ENCODE assay signal across 8 cellular contexts in the genomic region with DNA sequence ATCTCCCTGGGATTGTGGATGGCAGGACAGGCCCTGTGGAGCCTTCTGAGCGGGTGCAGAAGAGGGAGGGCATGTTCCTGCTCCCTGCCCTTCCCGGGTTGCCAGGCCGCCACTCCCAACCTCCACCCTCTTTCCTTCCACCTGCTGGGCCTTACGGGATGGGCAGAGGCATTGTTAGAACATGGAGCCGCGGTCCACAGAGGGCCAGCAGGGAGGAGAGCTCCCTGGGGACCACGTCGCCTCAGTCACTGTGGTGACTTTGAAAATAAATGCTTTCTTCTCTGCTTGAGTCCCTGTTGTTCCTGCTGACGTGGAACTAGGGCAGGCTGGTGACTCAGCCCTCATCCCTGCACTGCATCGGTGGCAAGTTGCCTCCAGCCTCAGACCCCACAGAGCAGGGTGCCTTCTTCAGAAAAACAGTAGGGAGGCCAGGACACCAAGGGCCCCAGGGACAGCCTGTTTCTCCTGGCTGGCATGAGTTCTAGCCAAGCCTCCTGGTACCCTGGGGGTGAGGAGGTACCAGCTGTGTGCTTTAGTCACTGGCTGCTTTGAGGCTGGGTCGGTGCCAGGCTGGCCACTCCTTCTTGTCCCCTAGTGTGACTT.
DNase-seq lines count a peak whose midpoint lies in the region; ATAC-seq, FAIRE-seq and TF ChIP-seq lines count a peak whose summit lies in the region.

No MANE protein-coding gene starts in this region.

- peaks cover 78% of the 10 kb centered on the region for H3K4me1 ChIP-seq in A549
- H3K4me1 ChIP-seq in SJSA1 (replicated peaks): peaks cover 47% of the 10 kb centered on the region
- H3K4me1 ChIP-seq in psoas muscle: peaks cover 48% of the 10 kb centered on the region
- peaks cover 21% of the 10 kb centered on the region for H3K4me1 ChIP-seq in neural progenitor cell

- no peaks in the 10 kb centered on the region for H3K9me3 Mint-ChIP-seq in neural progenitor cell

- intact Hi-C loops in psoas muscle (cut with DNase I): no loop called here

- no peaks in the 10 kb centered on the region for H3K27me3 ChIP-seq in SJSA1 (replicated peaks)
- no peaks in the 10 kb centered on the region for H3K27me3 ChIP-seq in psoas muscle (ENCODE audit: insufficient read depth in 3 of 3, low read length in 2 of 3)
- no peaks in the 10 kb centered on the region for H3K27me3 ChIP-seq in neural progenitor cell

- peak overlapping the region; percentile 82 to 87 for H3K27ac ChIP-seq in A549
- H3K27ac ChIP-seq in SJSA1: peak overlapping the region; percentile 40
- H3K27ac ChIP-seq in psoas muscle: peak overlapping the region; percentile 74
- no peak overlapping the region for H3K27ac ChIP-seq in neural progenitor cell

- H3K4me3 ChIP-seq in A549 (peak overlapping the region; percentile 3; the same call in 2 of the 3 replicates), SJSA1 (no peak overlapping the region), psoas muscle (no peak overlapping the region), neural progenitor cell (no peak overlapping the region)

- TF ChIP-seq CTCF in A549 (IDR thresholded peaks at IDR 0.05) (no peak), psoas muscle (IDR thresholded peaks at IDR 0.05) (no peak), neural progenitor cell (IDR thresholded peaks at IDR 0.05) (no peak)

- peaks cover 53% of the 10 kb centered on the region for H3K4me1 Mint-ChIP-seq in neural progenitor cell

- H2AFZ ChIP-seq in neural progenitor cell (replicated peaks): no peak overlapping the region

- H3K36me3 ChIP-seq in SJSA1 (peaks cover 17% of the 10 kb centered on the region), psoas muscle (ENCODE audit: insufficient read depth in 1 of 2, low read depth in 1 of 2) (no peaks in the 10 kb centered on the region), neural progenitor cell (no peaks in the 10 kb centered on the region)

- peak overlapping the region; percentile 73 for H3K4me2 ChIP-seq in A549
- no peak overlapping the region for H3K4me2 ChIP-seq in neural progenitor cell

- DNase-seq in A549 (ENCODE audit: low read depth in 1 of 2, low spot score in 1 of 2) (peak; percentile 76 to 80), HCEC 1CT (peak; percentile 65), SJSA1 (ENCODE audit: low read depth in 1 of 2, low spot score in 2 of 2) (peak; percentile 91 to 93), fibroblast of peridontal ligament (ENCODE audit: extremely low read depth) (peak; percentile 85), psoas muscle (peak; percentile 80 to 94), neural progenitor cell (ENCODE audit: low spot score) (no peak)

- H3K27ac Mint-ChIP-seq in neural progenitor cell: no peak overlapping the region

- no peak overlapping the region for H3K4me3 Mint-ChIP-seq in neural progenitor cell

- 7% methylated on average over 11 of the region's 11 CpGs for WGBS in A549 (ENCODE audit: missing lambda C conversion rate)
- WGBS in psoas muscle, 3 donors: 23 to 33% (median 24%) methylated on average over 11 of the region's 11 CpGs

- CTCF ChIA-PET in A549 (lab: Yijun Ruan, JAX): interaction anchor here (0.6 to 4.6 kb wide), 10 partner anchors 16 to 129 kb away, joined by 3 to 22 read pairs (median 4); no protein-coding TSS in a partner anchor

- no peak overlapping the region for H3K9ac ChIP-seq in neural progenitor cell

- no peaks in the 10 kb centered on the region for H4K20me1 ChIP-seq in neural progenitor cell (ENCODE audit: low read depth)

- peaks cover 2% of the 10 kb centered on the region for H3F3A ChIP-seq in neural progenitor cell (ENCODE audit: low read depth)

- H3K9me3 ChIP-seq in A549: no peaks in the 10 kb centered on the region
- no peaks in the 10 kb centered on the region for H3K9me3 ChIP-seq in SJSA1 (replicated peaks)
- H3K9me3 ChIP-seq in psoas muscle: no peaks in the 10 kb centered on the region
- H3K9me3 ChIP-seq in neural progenitor cell (ENCODE audit: low read depth): no peaks in the 10 kb centered on the region

- peak; percentile 59 for FAIRE-seq in A549 (lab: Jason Lieb, UNC)

- peaks cover 4% of the 10 kb centered on the region for H3K79me2 ChIP-seq in neural progenitor cell (ENCODE audit: low read depth)

- TF ChIP-seq RAD21 in A549 (conservative IDR thresholded peaks at IDR 0.05 in 1 of 2, IDR thresholded peaks at IDR 0.05 in 1 of 2): no peak

- no peak for TF ChIP-seq EP300 in A549 (IDR thresholded peaks at IDR 0.05)

- H3K27me3 Mint-ChIP-seq in neural progenitor cell (ENCODE audit: insufficient read depth, low read depth): peaks cover 10% of the 10 kb centered on the region

- no peaks in the 10 kb centered on the region for H3K36me3 Mint-ChIP-seq in neural progenitor cell

- POLR2A ChIA-PET in A549 (lab: Yijun Ruan, JAX): no interaction called here

- ATAC-seq in A549 (peak; percentile 74 to 81), psoas muscle (peak; percentile 80 to 89 (median 84)), GM18870 (IDR thresholded peaks at IDR 0.05; ENCODE audit: unreplicated experiment) (no peak), GM19324 (IDR thresholded peaks at IDR 0.05; ENCODE audit: low FRiP score, unreplicated experiment) (no peak)

- TF ChIP-seq POLR2A in A549 (IDR thresholded peaks at IDR 0.05; ENCODE audit: low read length): no peak

TF ChIP-seq in A549, 52 proteins besides CTCF, POLR2A, EP300 and RAD21:
- TF ChIP-seq CHD2 (IDR thresholded peaks at IDR 0.05; ENCODE audit: low read length, partially characterized antibody) (no peak), HOXB5 (CRISPR knock-in tag; IDR thresholded peaks at IDR 0.05) (no peak), EHF (CRISPR knock-in tag; IDR thresholded peaks at IDR 0.05) (no peak), SREBF2 (IDR thresholded peaks at IDR 0.05) (no peak), EHMT2 (IDR thresholded peaks at IDR 0.05; ENCODE audit: low read depth) (no peak), ZFP36 (IDR thresholded peaks at IDR 0.05; ENCODE audit: borderline replicate concordance, partially characterized antibody) (no peak), JUN (IDR thresholded peaks at IDR 0.05) (0 out of 5 replicates have a peak, but pooled peaks of 1 of the 2 experiments have one; percentile 27), ZNF302 (CRISPR knock-in tag; IDR thresholded peaks at IDR 0.05) (no peak), NR3C1 (IDR thresholded peaks at IDR 0.05) (no peak), ZC3H11A (IDR thresholded peaks at IDR 0.05) (no peak), RNF2 (IDR thresholded peaks at IDR 0.05; ENCODE audit: borderline replicate concordance, low read depth) (no peak), SMC3 (IDR thresholded peaks at IDR 0.05) (peak; percentile 23; the same call in 1 of the 3 replicates), MAFK (IDR thresholded peaks at IDR 0.05; ENCODE audit: partially characterized antibody) (peak; percentile 36), FOSL2 (IDR thresholded peaks at IDR 0.05) (peak; percentile 39; the same call in 1 of the 2 replicates), FOSL2 (CRISPR knock-in tag; IDR thresholded peaks at IDR 0.05) (peak; percentile 74), CEBPB (IDR thresholded peaks at IDR 0.05) (no peak)
- TF ChIP-seq, protein P1, sequence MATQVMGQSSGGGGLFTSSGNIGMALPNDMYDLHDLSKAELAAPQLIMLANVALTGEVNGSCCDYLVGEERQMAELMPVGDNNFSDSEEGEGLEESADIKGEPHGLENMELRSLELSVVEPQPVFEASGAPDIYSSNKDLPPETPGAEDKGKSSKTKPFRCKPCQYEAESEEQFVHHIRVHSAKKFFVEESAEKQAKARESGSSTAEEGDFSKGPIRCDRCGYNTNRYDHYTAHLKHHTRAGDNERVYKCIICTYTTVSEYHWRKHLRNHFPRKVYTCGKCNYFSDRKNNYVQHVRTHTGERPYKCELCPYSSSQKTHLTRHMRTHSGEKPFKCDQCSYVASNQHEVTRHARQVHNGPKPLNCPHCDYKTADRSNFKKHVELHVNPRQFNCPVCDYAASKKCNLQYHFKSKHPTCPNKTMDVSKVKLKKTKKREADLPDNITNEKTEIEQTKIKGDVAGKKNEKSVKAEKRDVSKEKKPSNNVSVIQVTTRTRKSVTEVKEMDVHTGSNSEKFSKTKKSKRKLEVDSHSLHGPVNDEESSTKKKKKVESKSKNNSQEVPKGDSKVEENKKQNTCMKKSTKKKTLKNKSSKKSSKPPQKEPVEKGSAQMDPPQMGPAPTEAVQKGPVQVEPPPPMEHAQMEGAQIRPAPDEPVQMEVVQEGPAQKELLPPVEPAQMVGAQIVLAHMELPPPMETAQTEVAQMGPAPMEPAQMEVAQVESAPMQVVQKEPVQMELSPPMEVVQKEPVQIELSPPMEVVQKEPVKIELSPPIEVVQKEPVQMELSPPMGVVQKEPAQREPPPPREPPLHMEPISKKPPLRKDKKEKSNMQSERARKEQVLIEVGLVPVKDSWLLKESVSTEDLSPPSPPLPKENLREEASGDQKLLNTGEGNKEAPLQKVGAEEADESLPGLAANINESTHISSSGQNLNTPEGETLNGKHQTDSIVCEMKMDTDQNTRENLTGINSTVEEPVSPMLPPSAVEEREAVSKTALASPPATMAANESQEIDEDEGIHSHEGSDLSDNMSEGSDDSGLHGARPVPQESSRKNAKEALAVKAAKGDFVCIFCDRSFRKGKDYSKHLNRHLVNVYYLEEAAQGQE (IDR thresholded peaks at IDR 0.05): no peak
- TF ChIP-seq, protein P2, sequence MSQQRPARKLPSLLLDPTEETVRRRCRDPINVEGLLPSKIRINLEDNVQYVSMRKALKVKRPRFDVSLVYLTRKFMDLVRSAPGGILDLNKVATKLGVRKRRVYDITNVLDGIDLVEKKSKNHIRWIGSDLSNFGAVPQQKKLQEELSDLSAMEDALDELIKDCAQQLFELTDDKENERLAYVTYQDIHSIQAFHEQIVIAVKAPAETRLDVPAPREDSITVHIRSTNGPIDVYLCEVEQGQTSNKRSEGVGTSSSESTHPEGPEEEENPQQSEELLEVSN (IDR thresholded peaks at IDR 0.05; ENCODE audit: borderline replicate concordance, low read depth): no peak

Comparison
In these comparisons a context has a peak if more than half of its experiments do, and no peak if none do; other contexts are left out.
1. ATAC-seq: peak in A549 (2 of 2) and psoas muscle (4 of 4); none in GM18870 (single experiment) and GM19324 (single experiment).